In the genomic region with DNA sequence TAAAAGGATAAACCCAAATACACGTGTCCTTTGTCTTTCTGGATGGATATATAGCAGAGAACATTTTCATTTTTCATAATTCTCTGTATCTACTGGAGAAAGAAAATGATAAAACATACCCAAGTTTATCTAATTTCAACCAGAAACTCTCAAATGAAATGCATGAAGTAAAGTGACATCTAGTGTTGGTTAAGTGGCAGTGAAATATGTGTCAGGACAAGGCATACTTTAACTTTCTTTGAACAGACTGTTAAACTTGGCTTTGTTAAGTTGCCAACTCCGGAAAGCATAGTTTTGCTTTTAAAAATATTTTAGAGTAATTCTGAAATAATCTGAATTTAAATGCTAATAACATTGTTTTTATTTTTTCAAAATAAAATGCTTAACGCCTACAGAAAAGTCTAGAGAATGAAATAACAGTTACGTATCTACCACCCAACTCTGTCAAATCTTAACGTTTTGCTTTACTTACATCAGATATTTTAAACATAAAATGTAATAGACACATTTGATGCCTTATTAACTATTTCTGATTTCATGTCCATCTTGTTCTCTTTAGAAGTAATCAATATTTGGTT, we compare ENCODE assay signal across 8 cellular contexts. TPM values are rescaled to one million over a fixed set of nuclear protein-coding genes. Genes with fewer than 3 reads are reported as not detected.
DNase-seq lines count a peak whose midpoint lies in the region; ATAC-seq and TF ChIP-seq lines count a peak whose summit lies in the region.

No MANE protein-coding gene starts in this region.

- TF ChIP-seq POLR2A in esophagus muscularis mucosa (IDR thresholded peaks at IDR 0.05; ENCODE audit: low read depth) (no peak), prostate gland (IDR thresholded peaks at IDR 0.05) (no peak)

- WGBS in esophagus muscularis mucosa, result 41% methylated on average over 5 of the region's 5 CpGs
- WGBS in prostate gland, result 49% methylated on average over 5 of the region's 5 CpGs

- intact Hi-C loops in PC-3 (cut with micrococcal nuclease) (loop anchor here (1.0 to 2.0 kb wide), 2 partner anchors 73 to 233 kb away; no protein-coding TSS in a partner anchor), esophagus muscularis mucosa (cut with DNase I) (loop anchor here (2.0 kb wide), 2 partner anchors 193 to 233 kb away; no protein-coding TSS in a partner anchor), prostate gland (cut with DNase I) (loop anchor here (2.0 to 10.0 kb wide), 2 partner anchors 179 to 233 kb away; partner anchors contain the start of gene HAL)
- intact Hi-C loops in activated CD4-positive, alpha-beta T cell treated with anti-CD3 and anti-CD28 coated beads for 36 hours (cut with DNase I, micrococcal nuclease), result loop anchor here (1.0 to 10.0 kb wide), 4 partner anchors 191 to 698 kb away; no protein-coding TSS in a partner anchor

- peak; percentile 51 for DNase-seq in AG20443 (ENCODE audit: low spot score)
- DNase-seq in HFF-Myc (ENCODE audit: extremely low read depth, low read depth), result no peak
- peak; percentile 56 for DNase-seq in PC-3
- no peak for DNase-seq in esophagus muscularis mucosa (ENCODE audit: extremely low spot score)
- DNase-seq in prostate gland (ENCODE audit: low spot score), result no peak
- no peak for DNase-seq in activated CD4-positive, alpha-beta T cell treated with anti-CD3 and anti-CD28 coated beads for 36 hours
- DNase-seq in NCI-H128 (lab: John Stamatoyannopoulos, UW; ENCODE audit: unreplicated experiment), result no peak

- CTCF ChIA-PET in PC-3 (lab: Charles Lee), result no interaction called here
- CTCF ChIA-PET in activated CD4-positive, alpha-beta T cell treated with anti-CD3 and anti-CD28 coated beads for 36 hours (lab: Charles Lee), result interaction anchor here (1.0 kb wide), 1 partner anchor 103 kb away, joined by 4 read pairs; no protein-coding TSS in a partner anchor

- H3K27me3 ChIP-seq in PC-3 (ENCODE audit: low read length), result no peaks in the 10 kb centered on the region
- no peaks in the 10 kb centered on the region for H3K27me3 ChIP-seq in esophagus muscularis mucosa
- no peaks in the 10 kb centered on the region for H3K27me3 ChIP-seq in prostate gland (replicated peaks; ENCODE audit: insufficient read depth)

- peaks cover 19% of the 10 kb centered on the region for H3K27me3 Mint-ChIP-seq in activated CD4-positive, alpha-beta T cell treated with anti-CD3 and anti-CD28 coated beads for 36 hours

- POLR2A ChIA-PET in PC-3 (lab: Charles Lee; ENCODE audit: unreplicated experiment), result no interaction called here
- POLR2A ChIA-PET in activated CD4-positive, alpha-beta T cell treated with anti-CD3 and anti-CD28 coated beads for 36 hours (lab: Charles Lee), result no interaction called here

- H3K4me1 ChIP-seq in PC-3 (ENCODE audit: insufficient read depth, low read length), result peaks cover 7% of the 10 kb centered on the region; the same call in 1 of the 2 replicates
- peaks cover 0 to 4% (median 2%) of the 10 kb centered on the region in 4 donors for H3K4me1 ChIP-seq in esophagus muscularis mucosa
- no peaks in the 10 kb centered on the region for H3K4me1 ChIP-seq in prostate gland (replicated peaks)

- peak overlapping the region; percentile 29; the same call in 1 of the 2 replicates for H3K9ac ChIP-seq in PC-3 (ENCODE audit: low read length)

- H3K27ac Mint-ChIP-seq in activated CD4-positive, alpha-beta T cell treated with anti-CD3 and anti-CD28 coated beads for 36 hours, result no peak overlapping the region

- TF ChIP-seq CTCF in HFF-Myc (IDR thresholded peaks at IDR 0.05; ENCODE audit: low read depth, low read length, missing control alignments) (peak; percentile 45), PC-3 (conservative IDR thresholded peaks at IDR 0.05; ENCODE audit: low read depth, low read length) (peak; percentile 93), esophagus muscularis mucosa (IDR thresholded peaks at IDR 0.05) (peak; percentile 76 to 84 (median 80)), prostate gland (IDR thresholded peaks at IDR 0.05) (peak; percentile 29 to 87 (median 76))

- no peaks in the 10 kb centered on the region for H3K9me2 ChIP-seq in PC-3 (replicated peaks; ENCODE audit: low read length)

- H3K4me1 Mint-ChIP-seq in activated CD4-positive, alpha-beta T cell treated with anti-CD3 and anti-CD28 coated beads for 36 hours, result no peaks in the 10 kb centered on the region

- no peaks in the 10 kb centered on the region for H3F3A ChIP-seq in PC-3 (ENCODE audit: low read length, unreplicated experiment)

- no TSS peak for BruUV-seq in PC-3 (replicated peaks; lab: Mats Ljungman, UMichigan)

- H3K79me2 ChIP-seq in PC-3 (ENCODE audit: low read length), result no peaks in the 10 kb centered on the region

- H3K9me3 ChIP-seq in PC-3 (ENCODE audit: low read length), result no peaks in the 10 kb centered on the region
- no peaks in the 10 kb centered on the region for H3K9me3 ChIP-seq in esophagus muscularis mucosa
- no peaks in the 10 kb centered on the region for H3K9me3 ChIP-seq in prostate gland

- no peak overlapping the region for H3K4me3 ChIP-seq in HFF-Myc (replicated peaks; ENCODE audit: low read depth, low read length)
- H3K4me3 ChIP-seq in PC-3 (ENCODE audit: low read length), result no peak overlapping the region
- no peak overlapping the region for H3K4me3 ChIP-seq in esophagus muscularis mucosa
- no peak overlapping the region for H3K4me3 ChIP-seq in prostate gland

- no peak for TF ChIP-seq EP300 in esophagus muscularis mucosa (IDR thresholded peaks at IDR 0.05)

- H3K36me3 ChIP-seq in PC-3 (ENCODE audit: low read depth, low read length) (no peaks in the 10 kb centered on the region), esophagus muscularis mucosa (no peaks in the 10 kb centered on the region), prostate gland (no peaks in the 10 kb centered on the region)

- no peak overlapping the region; the same call in 1 of the 2 replicates for H3K4me2 ChIP-seq in PC-3 (ENCODE audit: low read length)

- H4K20me1 ChIP-seq in PC-3 (ENCODE audit: low read length), result no peaks in the 10 kb centered on the region

- H3K36me3 Mint-ChIP-seq in activated CD4-positive, alpha-beta T cell treated with anti-CD3 and anti-CD28 coated beads for 36 hours (ENCODE audit: low read depth), result no peaks in the 10 kb centered on the region

- 0 out of 2 replicates have a peak overlapping the region, but pooled peaks have one; percentile 19 for H2AFZ ChIP-seq in PC-3 (ENCODE audit: low read length)

- H3K9me3 Mint-ChIP-seq in activated CD4-positive, alpha-beta T cell treated with anti-CD3 and anti-CD28 coated beads for 36 hours (ENCODE audit: low read depth), result no peaks in the 10 kb centered on the region

- ATAC-seq in PC-3 (peak; percentile 70), HG02885 (IDR thresholded peaks at IDR 0.05; ENCODE audit: poor library complexity, unreplicated experiment) (no peak)
- no peak for ATAC-seq in activated CD4-positive, alpha-beta T cell treated with anti-CD3 and anti-CD28 coated beads for 36 hours

- H3K27ac ChIP-seq in PC-3 (ENCODE audit: low read length) (peak overlapping the region; percentile 29), esophagus muscularis mucosa (replicated peaks in 1 of 4) (no peak overlapping the region), prostate gland (no peak overlapping the region)

- no peak overlapping the region for H3K4me3 Mint-ChIP-seq in activated CD4-positive, alpha-beta T cell treated with anti-CD3 and anti-CD28 coated beads for 36 hours

RNA-seq across cellular contexts. Expression of gene NTN4, which starts 25.2 kb away (rescaled TPM):
- total RNA-seq in PC-3 (2014; rRNA removed) (39.6 and 40.3 TPM in 2 replicates), esophagus muscularis mucosa (10 to 100 TPM; 46.7 to 73.1 (median 52.7) TPM), prostate gland (100 to 1,000 TPM in 1 of 2 donors, 10 to 100 TPM in 1; 79.2 to 118 TPM)
- not detected for total RNA-seq in activated CD4-positive, alpha-beta T cell treated with anti-CD3 and anti-CD28 coated beads for 36 hours

RNA-seq across cellular contexts. Expression of gene SNRPF, which starts 43.0 kb away (rescaled TPM):
- 47.4 and 47.5 TPM in 2 replicates for total RNA-seq in PC-3 (2014; rRNA removed)
- 1 to 10 TPM; 5.6 to 9.6 (median 6.4) TPM for total RNA-seq in esophagus muscularis mucosa
- 1 to 10 TPM; 7.4 to 8.3 TPM for total RNA-seq in prostate gland
- 10 to 100 TPM; 23.1 to 61.1 TPM for total RNA-seq in activated CD4-positive, alpha-beta T cell treated with anti-CD3 and anti-CD28 coated beads for 36 hours

Comparison
In these comparisons a context has a peak if more than half of its experiments do, and no peak if none do; other contexts are left out.
1. DNase-seq: peak in AG20443 (single experiment) and PC-3 (single experiment); none in HFF-Myc (single experiment), esophagus muscularis mucosa (single experiment), prostate gland (single experiment), activated CD4-positive, alpha-beta T cell treated with anti-CD3 and anti-CD28 coated beads for 36 hours (single experiment) and NCI-H128 (single experiment).
2. RNA of gene NTN4, which starts 25.2 kb away (total RNA-seq): 79.2 to 118 TPM in prostate gland, 46.7 to 73.1 TPM in esophagus muscularis mucosa and 39.6 to 40.3 TPM in PC-3; not detected in activated CD4-positive, alpha-beta T cell treated with anti-CD3 and anti-CD28 coated beads for 36 hours; every median in the first group is over 10 times any median in the second.
3. Peak in every context shown above with its lines, with median percentiles within 50 percentile points of each other: CTCF ChIP-seq.